In genomic region chr7:28818996-28819395, GRCh38 we compare ENCODE assay signal across 12 cellular contexts.
"Had no signal": no experiment of that assay in that cellular context is flagged by ENCODE, and none has a peak within 500 bp of the region (broad histone marks: within the 10 kb centered on the region; RNA-seq: fewer than 3 reads in every experiment).

No MANE protein-coding gene starts in this region.

- DNase-seq: activated CD4-positive, alpha-beta T cell treated with anti-CD3 and anti-CD28 coated beads for 4 hours; activated CD8-positive, alpha-beta memory T cell treated with anti-CD3 and anti-CD28 coated beads, Interleukin-2, amount 50 U/mL, for 4 hours; activated CD8-positive, alpha-beta T cell treated with anti-CD3 and anti-CD28 coated beads for 36 hours; activated T-cell treated with anti-CD3 and anti-CD28 coated beads, Interleukin-2, amount 50 U/mL, for 72 hours; aorta; gastrocnemius medialis; stimulated activated CD4-positive, alpha-beta T cell treated with anti-CD3 and anti-CD28 coated beads, Interleukin-2, amount 100 ng/mL, for 48 hours; T-helper 9 cell had no signal

- H3K4me3 Mint-ChIP-seq: activated CD8-positive, alpha-beta T cell treated with anti-CD3 and anti-CD28 coated beads for 36 hours; activated T-cell treated with anti-CD3 and anti-CD28 coated beads, Interleukin-2, amount 50 U/mL, for 72 hours; neural crest cell; stimulated activated naive CD8-positive, alpha-beta T cell treated with anti-CD3 and anti-CD28 coated beads, Interleukin-15, Interleukin-2, amounts not matched to agents 100 ng/mL and 50 ng/mL, for 24 hours had no signal

- H3K27ac ChIP-seq: cardiac muscle cell, gastrocnemius medialis, VCaP had no signal

- H3K27ac Mint-ChIP-seq: activated CD8-positive, alpha-beta T cell treated with anti-CD3 and anti-CD28 coated beads for 36 hours; activated T-cell treated with anti-CD3 and anti-CD28 coated beads, Interleukin-2, amount 50 U/mL, for 72 hours; stimulated activated naive CD8-positive, alpha-beta T cell treated with anti-CD3 and anti-CD28 coated beads, Interleukin-15, Interleukin-2, amounts not matched to agents 100 ng/mL and 50 ng/mL, for 24 hours had no signal

- H3K9me3 Mint-ChIP-seq: activated CD8-positive, alpha-beta T cell treated with anti-CD3 and anti-CD28 coated beads for 36 hours; activated T-cell treated with anti-CD3 and anti-CD28 coated beads, Interleukin-2, amount 50 U/mL, for 72 hours; neural crest cell; stimulated activated naive CD8-positive, alpha-beta T cell treated with anti-CD3 and anti-CD28 coated beads, Interleukin-15, Interleukin-2, amounts not matched to agents 100 ng/mL and 50 ng/mL, for 24 hours had no signal
